In the genomic region with DNA sequence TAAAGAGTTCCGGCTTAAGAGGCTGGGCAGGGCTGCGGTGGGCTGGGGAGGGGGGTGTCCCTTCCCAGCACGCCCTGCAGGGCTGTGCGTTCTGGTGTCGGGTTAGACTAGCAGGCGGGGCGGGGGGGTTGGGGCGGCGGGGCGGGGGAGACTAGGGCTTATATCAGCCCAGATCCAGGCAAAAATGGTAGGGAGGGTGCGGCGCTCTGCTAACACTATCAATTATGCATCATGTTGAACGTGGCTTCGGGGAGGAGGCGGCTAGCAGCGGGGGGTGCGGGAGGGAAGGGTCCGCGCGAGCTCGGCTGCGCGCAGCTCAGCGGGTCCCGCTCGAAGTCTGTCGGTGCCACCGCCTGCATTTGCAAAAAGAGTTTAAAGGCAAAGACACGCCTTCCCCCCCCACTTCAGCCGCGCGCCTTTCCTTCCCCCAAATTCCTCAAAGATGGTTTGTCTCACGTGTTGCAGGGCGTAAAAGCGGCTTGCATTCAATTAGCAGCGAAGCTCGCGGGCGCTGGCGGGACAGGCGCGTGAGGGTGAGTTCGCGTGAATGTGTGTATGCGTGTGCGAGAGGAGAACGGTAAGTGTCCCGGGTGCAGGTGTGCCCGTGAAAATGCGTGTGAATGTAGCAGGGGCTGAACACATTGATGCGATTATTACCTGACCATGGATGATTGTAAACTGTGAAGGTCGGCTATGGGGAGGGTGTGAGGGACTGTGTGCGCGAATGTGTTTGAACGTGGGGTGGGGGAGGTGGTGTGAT, we compare ENCODE assay signal across 11 cellular contexts. TPM values are rescaled to one million over a fixed set of nuclear protein-coding genes. Genes with fewer than 3 reads are reported as not detected.
DNase-seq lines count a peak whose midpoint lies in the region; ATAC-seq lines count a peak whose summit lies in the region.
"Had no signal": no experiment of that assay in that cellular context is flagged by ENCODE, and none has a peak within 500 bp of the region (broad histone marks: within the 10 kb centered on the region; RNA-seq: fewer than 3 reads in every experiment).

ISLR2 (plus strand) TSS at position 498 of the 760 bp plus-strand sequence. CDS start 2,169 bp downstream, outside the sequence.

- H3K4me1 ChIP-seq in iPS-18a (ENCODE audit: control insufficient read depth, low read depth, low read length) = peaks cover 48% of the 10 kb centered on the region
- peaks cover 46% of the 10 kb centered on the region for H3K4me1 ChIP-seq in stomach smooth muscle (ENCODE audit: control insufficient read depth, insufficient read depth, low read length)

- H3K27ac ChIP-seq in iPS-18a (ENCODE audit: low read length) (no peak within 1 kb of the TSS), stomach smooth muscle (ENCODE audit: low read length) (no peak within 1 kb of the TSS)

- H3K9me3 ChIP-seq in iPS-18a (ENCODE audit: control insufficient read depth, low read depth, low read length) = peaks cover 5% of the 10 kb centered on the region
- H3K9me3 ChIP-seq in stomach smooth muscle (ENCODE audit: control insufficient read depth in 2 of 2, low read length in 2 of 2) = no peaks in the 10 kb centered on the region

- H3K27me3 Mint-ChIP-seq in activated T-cell treated with anti-CD3 and anti-CD28 coated beads, Interleukin-2, amount 50 U/mL, for 24 hours = peaks cover 92% of the 10 kb centered on the region
- peaks cover 84% of the 10 kb centered on the region for H3K27me3 Mint-ChIP-seq in activated T-cell treated with anti-CD3 and anti-CD28 coated beads, Interleukin-2, amount 50 U/mL, for 4 hours (ENCODE audit: low read depth)
- H3K27me3 Mint-ChIP-seq in activated CD8-positive, alpha-beta T cell treated with anti-CD3 and anti-CD28 coated beads, Interleukin-2, amount 10 ng/mL, durations not matched to agents 7 days and 5 days (ENCODE audit: low read depth) = peaks cover 78% of the 10 kb centered on the region
- peaks cover 77% of the 10 kb centered on the region for H3K27me3 Mint-ChIP-seq in activated naive CD4-positive, alpha-beta T cell treated with anti-CD3 and anti-CD28 coated beads for 36 hours (ENCODE audit: low read depth)

- no peaks in the 10 kb centered on the region for H3K36me3 ChIP-seq in iPS-18a (ENCODE audit: control insufficient read depth, low read depth, low read length)
- H3K36me3 ChIP-seq in stomach smooth muscle (ENCODE audit: control insufficient read depth in 2 of 2, insufficient read depth in 2 of 2, low read length in 2 of 2) = no peaks in the 10 kb centered on the region

- H3K36me3 Mint-ChIP-seq in activated T-cell treated with anti-CD3 and anti-CD28 coated beads, Interleukin-2, amount 50 U/mL, for 24 hours (ENCODE audit: low read depth) = no peaks in the 10 kb centered on the region
- no peaks in the 10 kb centered on the region for H3K36me3 Mint-ChIP-seq in activated T-cell treated with anti-CD3 and anti-CD28 coated beads, Interleukin-2, amount 50 U/mL, for 4 hours (ENCODE audit: insufficient read depth)
- H3K36me3 Mint-ChIP-seq in activated CD8-positive, alpha-beta T cell treated with anti-CD3 and anti-CD28 coated beads, Interleukin-2, amount 10 ng/mL, durations not matched to agents 7 days and 5 days (ENCODE audit: low read depth) = peaks cover 6% of the 10 kb centered on the region
- no peaks in the 10 kb centered on the region for H3K36me3 Mint-ChIP-seq in activated naive CD4-positive, alpha-beta T cell treated with anti-CD3 and anti-CD28 coated beads for 36 hours (ENCODE audit: low read depth)

- ATAC-seq in activated T-cell treated with anti-CD3 and anti-CD28 coated beads, Interleukin-2, amount 50 U/mL, for 4 hours = no peak
- no peak for ATAC-seq in activated CD8-positive, alpha-beta T cell treated with anti-CD3 and anti-CD28 coated beads, Interleukin-2, amount 10 ng/mL, durations not matched to agents 7 days and 5 days
- ATAC-seq in GM21367 (IDR thresholded peaks at IDR 0.05; ENCODE audit: unreplicated experiment) = no peak

- intact Hi-C loops in activated naive CD4-positive, alpha-beta T cell treated with anti-CD3 and anti-CD28 coated beads for 36 hours (cut with micrococcal nuclease) = loop anchor here (5.0 kb wide), 1 partner anchor 178 kb away; no protein-coding TSS in a partner anchor

- DNase-seq in activated T-cell treated with anti-CD3 and anti-CD28 coated beads, Interleukin-2, amount 50 U/mL, for 24 hours = no peak
- no peak for DNase-seq in activated T-cell treated with anti-CD3 and anti-CD28 coated beads, Interleukin-2, amount 50 U/mL, for 4 hours
- DNase-seq in activated CD8-positive, alpha-beta T cell treated with anti-CD3 and anti-CD28 coated beads, Interleukin-2, amount 10 ng/mL, durations not matched to agents 7 days and 5 days = no peak
- no peak for DNase-seq in activated naive CD4-positive, alpha-beta T cell treated with anti-CD3 and anti-CD28 coated beads for 36 hours
- no peak for DNase-seq in activated CD8-positive, alpha-beta memory T cell treated with anti-CD3 and anti-CD28 coated beads, Interleukin-2, amount 50 U/mL, for 4 hours
- DNase-seq: DND-41 had no signal

- POLR2A ChIA-PET in activated CD8-positive, alpha-beta T cell treated with anti-CD3 and anti-CD28 coated beads, Interleukin-2, amount 10 ng/mL, durations not matched to agents 7 days and 5 days (lab: Charles Lee) = no interaction called here

- H3K9ac ChIP-seq in iPS-18a (ENCODE audit: low read length) = no peak within 1 kb of the TSS
- no peak within 1 kb of the TSS for H3K9ac ChIP-seq in stomach smooth muscle (ENCODE audit: low read length in 2 of 2)

- H3K27me3 ChIP-seq in iPS-18a (ENCODE audit: control insufficient read depth, insufficient read depth, low read length) (peaks cover 100% of the 10 kb centered on the region), stomach smooth muscle (ENCODE audit: control insufficient read depth in 1 of 2, insufficient read depth in 2 of 2, low read length in 2 of 2) (peaks cover 64 to 76% of the 10 kb centered on the region in 2 donors)

- peaks cover 41% of the 10 kb centered on the region for H3K4me1 Mint-ChIP-seq in activated T-cell treated with anti-CD3 and anti-CD28 coated beads, Interleukin-2, amount 50 U/mL, for 24 hours (ENCODE audit: low read depth)
- H3K4me1 Mint-ChIP-seq in activated T-cell treated with anti-CD3 and anti-CD28 coated beads, Interleukin-2, amount 50 U/mL, for 4 hours (ENCODE audit: low read depth) = peaks cover 27% of the 10 kb centered on the region
- H3K4me1 Mint-ChIP-seq in activated CD8-positive, alpha-beta T cell treated with anti-CD3 and anti-CD28 coated beads, Interleukin-2, amount 10 ng/mL, durations not matched to agents 7 days and 5 days (ENCODE audit: low read depth) = peaks cover 23% of the 10 kb centered on the region
- H3K4me1 Mint-ChIP-seq in activated naive CD4-positive, alpha-beta T cell treated with anti-CD3 and anti-CD28 coated beads for 36 hours (ENCODE audit: low read depth) = peaks cover 37% of the 10 kb centered on the region

- H3K4me3 Mint-ChIP-seq in activated T-cell treated with anti-CD3 and anti-CD28 coated beads, Interleukin-2, amount 50 U/mL, for 24 hours = peak within 1 kb of the TSS; percentile 25
- no peak within 1 kb of the TSS for H3K4me3 Mint-ChIP-seq in activated T-cell treated with anti-CD3 and anti-CD28 coated beads, Interleukin-2, amount 50 U/mL, for 4 hours
- peak within 1 kb of the TSS; percentile 22 for H3K4me3 Mint-ChIP-seq in activated CD8-positive, alpha-beta T cell treated with anti-CD3 and anti-CD28 coated beads, Interleukin-2, amount 10 ng/mL, durations not matched to agents 7 days and 5 days
- no peak within 1 kb of the TSS for H3K4me3 Mint-ChIP-seq in activated naive CD4-positive, alpha-beta T cell treated with anti-CD3 and anti-CD28 coated beads for 36 hours
- H3K4me3 Mint-ChIP-seq: dendritic cell treated with granulocyte-macrophage colony-stimulating factor and Interleukin-4, amounts not matched to agents 40 ng/mL and 50 ng/mL, for 4 days had no signal

- H3K27ac Mint-ChIP-seq in activated T-cell treated with anti-CD3 and anti-CD28 coated beads, Interleukin-2, amount 50 U/mL, for 24 hours = peak within 1 kb of the TSS; percentile 72
- H3K27ac Mint-ChIP-seq in activated CD8-positive, alpha-beta T cell treated with anti-CD3 and anti-CD28 coated beads, Interleukin-2, amount 10 ng/mL, durations not matched to agents 7 days and 5 days = peak within 1 kb of the TSS; percentile 10
- no peak within 1 kb of the TSS for H3K27ac Mint-ChIP-seq in activated naive CD4-positive, alpha-beta T cell treated with anti-CD3 and anti-CD28 coated beads for 36 hours
- H3K27ac Mint-ChIP-seq: dendritic cell treated with granulocyte-macrophage colony-stimulating factor and Interleukin-4, amounts not matched to agents 40 ng/mL and 50 ng/mL, for 4 days had no signal

- H3K9me3 Mint-ChIP-seq in activated T-cell treated with anti-CD3 and anti-CD28 coated beads, Interleukin-2, amount 50 U/mL, for 24 hours = no peaks in the 10 kb centered on the region
- no peaks in the 10 kb centered on the region for H3K9me3 Mint-ChIP-seq in activated T-cell treated with anti-CD3 and anti-CD28 coated beads, Interleukin-2, amount 50 U/mL, for 4 hours
- H3K9me3 Mint-ChIP-seq in activated CD8-positive, alpha-beta T cell treated with anti-CD3 and anti-CD28 coated beads, Interleukin-2, amount 10 ng/mL, durations not matched to agents 7 days and 5 days (ENCODE audit: insufficient read depth) = no peaks in the 10 kb centered on the region
- H3K9me3 Mint-ChIP-seq in activated naive CD4-positive, alpha-beta T cell treated with anti-CD3 and anti-CD28 coated beads for 36 hours = no peaks in the 10 kb centered on the region
- H3K9me3 Mint-ChIP-seq: dendritic cell treated with granulocyte-macrophage colony-stimulating factor and Interleukin-4, amounts not matched to agents 40 ng/mL and 50 ng/mL, for 4 days had no signal

- H3K4me3 ChIP-seq in iPS-18a (ENCODE audit: low read length) = peak within 1 kb of the TSS; percentile 54
- H3K4me3 ChIP-seq in stomach smooth muscle (ENCODE audit: low read length in 2 of 2) = peak within 1 kb of the TSS; percentile 49 to 70

- CTCF ChIA-PET in activated CD8-positive, alpha-beta T cell treated with anti-CD3 and anti-CD28 coated beads, Interleukin-2, amount 10 ng/mL, durations not matched to agents 7 days and 5 days (lab: Charles Lee) = interaction anchor here (1.8 to 4.4 kb wide), 4 partner anchors 157 to 192 kb away, joined by 4 to 26 read pairs (median 17); no protein-coding TSS in a partner anchor
- CTCF ChIA-PET in activated naive CD4-positive, alpha-beta T cell treated with anti-CD3 and anti-CD28 coated beads for 36 hours (lab: Charles Lee) = interaction anchor here (1.6 kb wide), 1 partner anchor 192 kb away, joined by 6 read pairs; no protein-coding TSS in a partner anchor

RNA-seq across cellular contexts. Expression of gene ISLR2, which starts in this region (rescaled TPM):
- total RNA-seq in activated T-cell treated with anti-CD3 and anti-CD28 coated beads, Interleukin-2, amount 50 U/mL, for 4 hours = not detected
- total RNA-seq in activated CD8-positive, alpha-beta T cell treated with anti-CD3 and anti-CD28 coated beads, Interleukin-2, amount 10 ng/mL, durations not matched to agents 7 days and 5 days = not detected
- not detected for total RNA-seq in activated naive CD4-positive, alpha-beta T cell treated with anti-CD3 and anti-CD28 coated beads for 36 hours
- total RNA-seq: myocyte had no signal

Comparison
In these comparisons a context has a peak if more than half of its experiments do, and no peak if none do; other contexts are left out.
1. H3K4me3 Mint-ChIP-seq: peak in activated T-cell treated with anti-CD3 and anti-CD28 coated beads, Interleukin-2, amount 50 U/mL, for 24 hours (single experiment) and activated CD8-positive, alpha-beta T cell treated with anti-CD3 and anti-CD28 coated beads, Interleukin-2, amount 10 ng/mL, durations not matched to agents 7 days and 5 days (single experiment); none in activated T-cell treated with anti-CD3 and anti-CD28 coated beads, Interleukin-2, amount 50 U/mL, for 4 hours (single experiment) and activated naive CD4-positive, alpha-beta T cell treated with anti-CD3 and anti-CD28 coated beads for 36 hours (single experiment).